In the genomic region with DNA sequence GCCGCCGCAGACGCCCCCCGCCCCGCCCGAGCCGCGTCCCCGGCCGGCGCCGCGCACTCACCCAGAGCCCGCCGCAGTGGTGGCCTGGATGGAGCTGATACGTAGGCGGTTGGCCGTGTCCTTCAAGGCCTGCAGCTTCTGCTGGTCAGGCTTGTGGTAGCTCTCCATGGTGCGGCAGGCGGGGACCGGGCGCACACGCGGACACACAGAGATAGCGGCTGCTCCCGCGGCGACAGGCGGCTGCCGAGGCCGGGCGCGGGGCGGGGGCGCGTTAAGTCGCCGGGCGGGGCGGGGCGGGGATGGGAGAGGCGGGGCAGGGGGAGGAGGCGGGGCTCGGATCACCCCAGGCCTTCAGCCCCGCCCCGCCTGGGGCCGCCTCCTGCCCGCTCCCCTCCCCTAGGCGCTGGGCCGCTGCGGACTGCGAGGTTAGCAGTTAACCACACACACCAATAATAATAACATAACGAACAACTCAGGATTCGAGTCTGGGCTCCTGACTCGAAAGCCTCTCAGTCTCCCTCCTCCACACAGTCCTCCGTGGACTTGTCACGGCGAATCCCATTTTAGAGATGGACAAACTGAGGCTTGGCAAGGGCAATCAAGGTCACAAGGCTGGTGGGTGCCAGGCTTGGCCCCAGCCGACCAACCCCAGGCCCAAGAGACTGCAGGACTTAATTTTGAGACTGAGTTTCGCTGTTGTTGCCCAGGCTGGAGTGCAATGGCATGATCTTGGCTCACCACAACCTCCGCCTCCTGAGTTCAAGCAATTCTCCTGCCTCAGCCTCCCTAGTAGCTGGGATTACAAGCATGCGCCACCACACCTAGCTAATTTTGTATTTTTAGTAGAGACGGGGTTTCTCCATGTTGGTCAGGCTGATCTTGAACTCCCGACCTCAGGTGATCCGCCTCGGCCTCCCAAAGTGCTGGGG, we compare ENCODE assay signal across 8 cellular contexts. TPM values are rescaled to one million over a fixed set of nuclear protein-coding genes. Genes with fewer than 3 reads are reported as not detected.
DNase-seq lines count a peak whose midpoint lies in the region; ATAC-seq and TF ChIP-seq lines count a peak whose summit lies in the region.

A gene with protein sequence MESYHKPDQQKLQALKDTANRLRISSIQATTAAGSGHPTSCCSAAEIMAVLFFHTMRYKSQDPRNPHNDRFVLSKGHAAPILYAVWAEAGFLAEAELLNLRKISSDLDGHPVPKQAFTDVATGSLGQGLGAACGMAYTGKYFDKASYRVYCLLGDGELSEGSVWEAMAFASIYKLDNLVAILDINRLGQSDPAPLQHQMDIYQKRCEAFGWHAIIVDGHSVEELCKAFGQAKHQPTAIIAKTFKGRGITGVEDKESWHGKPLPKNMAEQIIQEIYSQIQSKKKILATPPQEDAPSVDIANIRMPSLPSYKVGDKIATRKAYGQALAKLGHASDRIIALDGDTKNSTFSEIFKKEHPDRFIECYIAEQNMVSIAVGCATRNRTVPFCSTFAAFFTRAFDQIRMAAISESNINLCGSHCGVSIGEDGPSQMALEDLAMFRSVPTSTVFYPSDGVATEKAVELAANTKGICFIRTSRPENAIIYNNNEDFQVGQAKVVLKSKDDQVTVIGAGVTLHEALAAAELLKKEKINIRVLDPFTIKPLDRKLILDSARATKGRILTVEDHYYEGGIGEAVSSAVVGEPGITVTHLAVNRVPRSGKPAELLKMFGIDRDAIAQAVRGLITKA (minus strand): TSS at position 248 of the 929 bp plus-strand sequence. CDS start 80 bp downstream, at position 168.

- in situ Hi-C loops in GM23248 (cut with MboI): no loop called here

- peaks cover 18% of the 10 kb centered on the region; the same call in 1 of the 2 replicates for H4K20me1 ChIP-seq in GM23248 (ENCODE audit: insufficient read depth)

- TF ChIP-seq CTCF in glutamatergic neuron (IDR thresholded peaks at IDR 0.05; ENCODE audit: partially characterized antibody, unreplicated experiment) (no peak), osteocyte (IDR thresholded peaks at IDR 0.05) (no peak), thoracic aorta (IDR thresholded peaks at IDR 0.05) (no peak)

- 17 to 31% methylated on average over 32 to 59 of the region's 66 CpGs for WGBS in GM23248 (ENCODE audit: low coverage in 1 of 2, low lambda C conversion rate in 2 of 2, missing lambda C conversion rate in 2 of 2), 2 experiments

- H2AFZ ChIP-seq in GM23248: peak within 1 kb of the TSS; percentile 37

- peaks cover 44% of the 10 kb centered on the region for H3K79me2 ChIP-seq in GM23248 (ENCODE audit: insufficient read depth)

- peaks cover 4% of the 10 kb centered on the region for H3K27me3 Mint-ChIP-seq in glutamatergic neuron (ENCODE audit: unreplicated experiment)
- no peaks in the 10 kb centered on the region for H3K27me3 Mint-ChIP-seq in osteocyte (ENCODE audit: unreplicated experiment)

- H3K9me3 ChIP-seq in GM23248 (ENCODE audit: low read depth): no peaks in the 10 kb centered on the region
- H3K9me3 ChIP-seq in thoracic aorta: no peaks in the 10 kb centered on the region

- H3K27ac ChIP-seq in GM23248: peak within 1 kb of the TSS; percentile 60
- peak within 1 kb of the TSS; percentile 76 to 85 for H3K27ac ChIP-seq in thoracic aorta

- H3K9me2 ChIP-seq in GM23248 (ENCODE audit: insufficient read depth): no peaks in the 10 kb centered on the region

- H3K36me3 Mint-ChIP-seq in activated naive CD4-positive, alpha-beta T cell treated with anti-CD3 and anti-CD28 coated beads, Interleukin-2, amount 50 U/mL, for 72 hours: peaks cover 5 to 21% of the 10 kb centered on the region in 2 donors
- H3K36me3 Mint-ChIP-seq in glutamatergic neuron (ENCODE audit: unreplicated experiment) (no peaks in the 10 kb centered on the region), osteocyte (ENCODE audit: unreplicated experiment) (peaks cover 8% of the 10 kb centered on the region)

- no peaks in the 10 kb centered on the region for H3K27me3 ChIP-seq in GM23248 (replicated peaks; ENCODE audit: insufficient read depth)
- H3K27me3 ChIP-seq in thoracic aorta (replicated peaks; ENCODE audit: insufficient read depth): no peaks in the 10 kb centered on the region

- H3K4me3 ChIP-seq in GM23248: peak within 1 kb of the TSS; percentile 96
- peak within 1 kb of the TSS; percentile 79 for H3K4me3 ChIP-seq in thoracic aorta

- peak within 1 kb of the TSS; percentile 79 to 85 for H3K27ac Mint-ChIP-seq in activated naive CD4-positive, alpha-beta T cell treated with anti-CD3 and anti-CD28 coated beads, Interleukin-2, amount 50 U/mL, for 72 hours
- peak within 1 kb of the TSS; percentile 89 for H3K27ac Mint-ChIP-seq in glutamatergic neuron (ENCODE audit: unreplicated experiment)
- H3K27ac Mint-ChIP-seq in osteocyte (ENCODE audit: unreplicated experiment): peak within 1 kb of the TSS; percentile 93

- DNase-seq in EH (ENCODE audit: low read depth): peak; percentile 90
- DNase-seq in GM23248: peak; percentile 95
- DNase-seq in LHCN-M2 (ENCODE audit: low read depth): peak; percentile 70
- peak; percentile 82 for DNase-seq in SKM-1 (lab: John Stamatoyannopoulos, UW; ENCODE audit: unreplicated experiment)
- peak; percentile 83 to 84 for DNase-seq in activated naive CD4-positive, alpha-beta T cell treated with anti-CD3 and anti-CD28 coated beads, Interleukin-2, amount 50 U/mL, for 72 hours (ENCODE audit: low spot score in 2 of 2)
- peak; percentile 86 for DNase-seq in glutamatergic neuron
- peak; percentile 92 for DNase-seq in osteocyte (ENCODE audit: extremely low spot score, unreplicated experiment)
- DNase-seq in thoracic aorta (ENCODE audit: low spot score): peak; percentile 53

- H3K9me3 Mint-ChIP-seq in activated naive CD4-positive, alpha-beta T cell treated with anti-CD3 and anti-CD28 coated beads, Interleukin-2, amount 50 U/mL, for 72 hours: no peaks in the 10 kb centered on the region
- peaks cover 11% of the 10 kb centered on the region for H3K9me3 Mint-ChIP-seq in glutamatergic neuron (ENCODE audit: unreplicated experiment)
- no peaks in the 10 kb centered on the region for H3K9me3 Mint-ChIP-seq in osteocyte (ENCODE audit: unreplicated experiment)

- 0 out of 2 replicates have a peak, but pooled peaks cover 7% of the 10 kb centered on the region for H3F3A ChIP-seq in GM23248 (ENCODE audit: insufficient read depth)

- peak within 1 kb of the TSS; percentile 92 for H3K4me3 Mint-ChIP-seq in glutamatergic neuron (ENCODE audit: unreplicated experiment)
- peak within 1 kb of the TSS; percentile 90 for H3K4me3 Mint-ChIP-seq in osteocyte (ENCODE audit: unreplicated experiment)

- peak within 1 kb of the TSS; percentile 89 for H3K4me2 ChIP-seq in GM23248 (ENCODE audit: unreplicated experiment)

- H3K9ac ChIP-seq in GM23248: peak within 1 kb of the TSS; percentile 87

- H3K4me1 Mint-ChIP-seq in glutamatergic neuron (ENCODE audit: low read depth, unreplicated experiment) (peaks cover 24% of the 10 kb centered on the region), osteocyte (ENCODE audit: unreplicated experiment) (peaks cover 55% of the 10 kb centered on the region)

- no peaks in the 10 kb centered on the region for H3K36me3 ChIP-seq in GM23248 (ENCODE audit: low read depth)
- no peaks in the 10 kb centered on the region for H3K36me3 ChIP-seq in thoracic aorta

- ATAC-seq in activated naive CD4-positive, alpha-beta T cell treated with anti-CD3 and anti-CD28 coated beads, Interleukin-2, amount 50 U/mL, for 72 hours: peak; percentile 83 to 86
- peak; percentile 66 for ATAC-seq in thoracic aorta (ENCODE audit: insufficient number of reproducible peaks, low FRiP score, low read depth)

- H3K4me1 ChIP-seq in GM23248 (ENCODE audit: insufficient read depth) (peaks cover 10% of the 10 kb centered on the region; the same call in 1 of the 2 replicates), thoracic aorta (ENCODE audit: control insufficient read depth in 1 of 2, low read depth in 2 of 2) (peaks cover 23 to 35% of the 10 kb centered on the region in 2 donors)

RNA-seq across cellular contexts. Expression of the gene that starts here (rescaled TPM):
- 239 and 256 TPM in 2 replicates for total RNA-seq in GM23248 (2014; rRNA removed; shearing (Covaris generic))
- 129 and 134 TPM in 2 replicates for polyA plus RNA-seq in GM23248 (2016; fragmentation: Nextera tagmentation; extraction: Ambion mirVana)
- total RNA-seq in LHCN-M2 (2014; rRNA removed): 212 and 235 TPM in 2 replicates
- 306 TPM for polyA plus RNA-seq in LHCN-M2 (2012)
- 100 to 1,000 TPM; 258 to 359 TPM for total RNA-seq in activated naive CD4-positive, alpha-beta T cell treated with anti-CD3 and anti-CD28 coated beads, Interleukin-2, amount 50 U/mL, for 72 hours
- 265 TPM for total RNA-seq in glutamatergic neuron (ENCODE audit: unreplicated experiment)
- 480 and 494 TPM in 2 replicates for total RNA-seq in osteocyte
- total RNA-seq in thoracic aorta: 100 to 1,000 TPM; 138 to 240 TPM

Comparison
In these comparisons a context has a peak if more than half of its experiments do, and no peak if none do; other contexts are left out.
1. Peak in every context shown above with its lines: DNase-seq, ATAC-seq, H3K4me3 ChIP-seq and H3K27ac ChIP-seq.